Comparison of ENCODE assay signal across 9 cellular contexts in genomic region chr14:59465570-59466150, GRCh38. TPM values are rescaled to one million over a fixed set of nuclear protein-coding genes. Genes with fewer than 3 reads are reported as not detected.
DNase-seq lines count a peak whose midpoint lies in the region; ATAC-seq and TF ChIP-seq lines count a peak whose summit lies in the region.
"Had no signal": no experiment of that assay in that cellular context is flagged by ENCODE, and none has a peak within 500 bp of the region (broad histone marks: within the 10 kb centered on the region; RNA-seq: fewer than 3 reads in every experiment).

No MANE protein-coding gene starts in this region.

- peak overlapping the region; percentile 73 for H3K56ac ChIP-seq in mesendoderm (ENCODE audit: low read length)

- H3K9me3 ChIP-seq in cardiac muscle cell (ENCODE audit: low read depth) = no peaks in the 10 kb centered on the region

- no peak for ATAC-seq in left cardiac atrium
- ATAC-seq in HG03097 (IDR thresholded peaks at IDR 0.05; ENCODE audit: low FRiP score, unreplicated experiment) = no peak

- H3K27ac ChIP-seq in cardiac muscle cell = no peak overlapping the region
- peak overlapping the region; percentile 73 for H3K27ac ChIP-seq in caudate nucleus (ENCODE audit: low read depth, low read length)
- H3K27ac ChIP-seq in mesendoderm (ENCODE audit: low read depth, low read length) = no peak overlapping the region

- peak overlapping the region; percentile 53 for H3K4me3 ChIP-seq in cardiac muscle cell
- H3K4me3 ChIP-seq in mesendoderm (ENCODE audit: low read length) = no peak overlapping the region

- TF ChIP-seq CTCF in cardiac muscle cell (IDR thresholded peaks at IDR 0.05; ENCODE audit: low read depth, low read length) = no peak
- no peak for TF ChIP-seq CTCF in type B pancreatic cell (conservative IDR thresholded peaks at IDR 0.05)

- H3K4me3 Mint-ChIP-seq in type B pancreatic cell = peak overlapping the region; percentile 85

- H3K27me3 Mint-ChIP-seq in type B pancreatic cell = peaks cover 23% of the 10 kb centered on the region

- H3K4me1 ChIP-seq in cardiac muscle cell (ENCODE audit: low read depth) = peaks cover 4% of the 10 kb centered on the region
- no peaks in the 10 kb centered on the region for H3K4me1 ChIP-seq in mesendoderm (ENCODE audit: control insufficient read depth, low read depth, low read length)

- no peaks in the 10 kb centered on the region for H3K79me1 ChIP-seq in mesendoderm (ENCODE audit: low read length)

- H3K23ac ChIP-seq in mesendoderm (ENCODE audit: low read length) = no peak overlapping the region

- DNase-seq in cardiac muscle cell (ENCODE audit: low read depth in 1 of 2, low spot score in 1 of 2) = no peak
- no peak for DNase-seq in left cardiac atrium
- DNase-seq in caudate nucleus (lab: John Stamatoyannopoulos, UW) = no peak
- DNase-seq in mesendoderm = no peak
- DNase-seq in type B pancreatic cell (ENCODE audit: extremely low spot score, unreplicated experiment) = no peak
- DNase-seq in DMS153 treated with DMSO at 0.1 percent for 48 hours (lab: John Stamatoyannopoulos, UW; ENCODE audit: unreplicated experiment) = no peak
- DNase-seq in NCI-H82 (lab: John Stamatoyannopoulos, UW) = no peak
- DNase-seq: NCI-H226 had no signal

- H4K8ac ChIP-seq in mesendoderm (ENCODE audit: low read depth, low read length) = no peak overlapping the region

- H2BK120ac ChIP-seq in mesendoderm (ENCODE audit: low read depth, low read length) = no peak overlapping the region

- no CpG with 5 or more reads among the region's 10 CpGs for WGBS in mesendoderm (ENCODE audit: extremely low coverage, insufficient coverage, low lambda C conversion rate)

- peak overlapping the region; percentile 89 for H3K4me2 ChIP-seq in mesendoderm (ENCODE audit: low read length)

- intact Hi-C loops in left cardiac atrium (cut with DNase I) = no loop called here

- H3K4me1 Mint-ChIP-seq in type B pancreatic cell (ENCODE audit: unreplicated experiment) = no peaks in the 10 kb centered on the region

- no peak overlapping the region for H3K4ac ChIP-seq in mesendoderm (ENCODE audit: low read depth, low read length)

- H3K9ac ChIP-seq in mesendoderm (ENCODE audit: low read length) = peak overlapping the region; percentile 72

- H3K18ac ChIP-seq in mesendoderm (ENCODE audit: low read length) = no peak overlapping the region

- H2BK5ac ChIP-seq in mesendoderm (ENCODE audit: low read length) = no peak overlapping the region

- H4K5ac ChIP-seq in mesendoderm (ENCODE audit: low read length) = no peak overlapping the region

- peak overlapping the region; percentile 58 for H3K27ac Mint-ChIP-seq in type B pancreatic cell

- H3K9me3 Mint-ChIP-seq in type B pancreatic cell = no peaks in the 10 kb centered on the region

- no peaks in the 10 kb centered on the region for H3K36me3 Mint-ChIP-seq in type B pancreatic cell

- H2AK5ac ChIP-seq in mesendoderm (ENCODE audit: low read length) = no peak overlapping the region

- H3K36me3 ChIP-seq in cardiac muscle cell (peaks cover 2% of the 10 kb centered on the region), mesendoderm (ENCODE audit: control insufficient read depth, insufficient read depth, low read length) (no peaks in the 10 kb centered on the region)

- H3K27me3 ChIP-seq in cardiac muscle cell (no peaks in the 10 kb centered on the region), mesendoderm (ENCODE audit: insufficient read depth, low read length, poor library complexity) (peaks cover 2% of the 10 kb centered on the region)

- H3K79me2 ChIP-seq in mesendoderm (ENCODE audit: control insufficient read depth, insufficient read depth, low read length) = no peaks in the 10 kb centered on the region

- H2BK15ac ChIP-seq in mesendoderm (replicated peaks; ENCODE audit: low read depth) = no peak overlapping the region

RNA-seq across cellular contexts. Expression of gene GPR135, which starts 0.5 kb away (rescaled TPM):
- total RNA-seq in cardiac muscle cell (5.6 and 11.0 TPM in 2 replicates), left cardiac atrium (1 to 10 TPM; 2.7 to 2.8 TPM), type B pancreatic cell (ENCODE audit: low replicate concordance) (0.83 and 2.7 TPM in 2 replicates)
- 1.7 and 4.0 TPM in 2 replicates for polyA plus RNA-seq in cardiac muscle cell
- polyA plus RNA-seq in mesendoderm (2013, experiment 1 of 2) = 0.87 TPM
- 0.87 TPM for polyA plus RNA-seq in mesendoderm (2013, experiment 2 of 2)

RNA-seq across cellular contexts. Expression of gene L3HYPDH, which starts 18.5 kb away (rescaled TPM):
- total RNA-seq in cardiac muscle cell = 29.4 and 37.8 TPM in 2 replicates
- 22.1 and 29.4 TPM in 2 replicates for polyA plus RNA-seq in cardiac muscle cell
- 10 to 100 TPM; 15.2 to 22.0 TPM for total RNA-seq in left cardiac atrium
- 12.5 TPM for polyA plus RNA-seq in mesendoderm (2013, experiment 1 of 2)
- polyA plus RNA-seq in mesendoderm (2013, experiment 2 of 2) = 11.3 TPM
- total RNA-seq in type B pancreatic cell (ENCODE audit: low replicate concordance) = 15.3 and 18.2 TPM in 2 replicates

RNA-seq across cellular contexts. Expression of gene JKAMP, which starts 18.7 kb away (rescaled TPM):
- 52.0 and 57.8 TPM in 2 replicates for total RNA-seq in cardiac muscle cell
- polyA plus RNA-seq in cardiac muscle cell = 77.3 and 80.2 TPM in 2 replicates
- 10 to 100 TPM; 31.6 to 31.7 TPM for total RNA-seq in left cardiac atrium
- 55.9 TPM for polyA plus RNA-seq in mesendoderm (2013, experiment 1 of 2)
- polyA plus RNA-seq in mesendoderm (2013, experiment 2 of 2) = 57.0 TPM
- total RNA-seq in type B pancreatic cell (ENCODE audit: low replicate concordance) = 25.7 and 39.5 TPM in 2 replicates
